Comparison of ENCODE assay signal across 25 cellular contexts in genomic region chr12:88255847-88256246, GRCh38.
DNase-seq lines count a peak whose midpoint lies in the region; ATAC-seq, FAIRE-seq and TF ChIP-seq lines count a peak whose summit lies in the region.
"Had no signal": no experiment of that assay in that cellular context is flagged by ENCODE, and none has a peak within 500 bp of the region (broad histone marks: within the 10 kb centered on the region; RNA-seq: fewer than 3 reads in every experiment).

No MANE protein-coding gene starts in this region.

- no peaks in the 10 kb centered on the region for H4K20me1 ChIP-seq in GM23338 (replicated peaks; ENCODE audit: insufficient read depth)
- H4K20me1 ChIP-seq: BLaER1 treated with 17β-estradiol and CSF1 and Interleukin-3, amounts not matched to agents 10 nM and 100 nM had no signal

- H3K9me3 ChIP-seq in HEK293 (ENCODE audit: control insufficient read depth, insufficient read depth, low read depth, low read length): no peaks in the 10 kb centered on the region
- no peaks in the 10 kb centered on the region for H3K9me3 ChIP-seq in pancreas
- H3K9me3 ChIP-seq: BLaER1 treated with 17β-estradiol and CSF1 and Interleukin-3, amounts not matched to agents 10 nM and 100 nM had no signal

- H3K27ac ChIP-seq in GM23338 (ENCODE audit: low read depth) (no peak overlapping the region), HEK293 (ENCODE audit: extremely low read depth, low read depth, low read length) (no peak overlapping the region), pancreas (no peak overlapping the region)
- H3K27ac ChIP-seq: BLaER1 treated with 17β-estradiol and CSF1 and Interleukin-3, amounts not matched to agents 10 nM and 100 nM; C4-2B had no signal

- H3F3A ChIP-seq in GM23338 (replicated peaks; ENCODE audit: low read depth): no peaks in the 10 kb centered on the region

- intact Hi-C loops in pancreas (cut with DNase I): no loop called here

- no peaks in the 10 kb centered on the region for H3K27me3 ChIP-seq in GM23338 (ENCODE audit: insufficient read depth)
- no peaks in the 10 kb centered on the region for H3K27me3 ChIP-seq in pancreas
- H3K27me3 ChIP-seq: BLaER1 treated with 17β-estradiol and CSF1 and Interleukin-3, amounts not matched to agents 10 nM and 100 nM had no signal

- H3K4me1 Mint-ChIP-seq in GM23338: no peaks in the 10 kb centered on the region
- H3K4me1 Mint-ChIP-seq: B cell had no signal

- no peaks in the 10 kb centered on the region for H3K27me3 Mint-ChIP-seq in GM23338 (ENCODE audit: insufficient read depth, low read depth, poor library complexity)
- H3K27me3 Mint-ChIP-seq: B cell; CD4-positive, alpha-beta T cell had no signal

- no peak overlapping the region for H2AFZ ChIP-seq in GM23338

- H3K4me1 ChIP-seq in GM23338 (ENCODE audit: insufficient read depth): no peaks in the 10 kb centered on the region
- no peaks in the 10 kb centered on the region for H3K4me1 ChIP-seq in HEK293 (ENCODE audit: control insufficient read depth, insufficient read depth, low read length)
- H3K4me1 ChIP-seq in pancreas: no peaks in the 10 kb centered on the region
- H3K4me1 ChIP-seq: BLaER1 treated with 17β-estradiol and CSF1 and Interleukin-3, amounts not matched to agents 10 nM and 100 nM had no signal

- H3K27ac Mint-ChIP-seq in GM23338: no peak overlapping the region
- H3K27ac Mint-ChIP-seq: B cell; CD4-positive, alpha-beta T cell; CD8-positive, alpha-beta T cell had no signal

- H3K4me3 ChIP-seq in GM23338: no peak overlapping the region
- no peak overlapping the region for H3K4me3 ChIP-seq in HEK293 (ENCODE audit: low read depth, low read length)
- H3K4me3 ChIP-seq in pancreas: no peak overlapping the region
- H3K4me3 ChIP-seq: BLaER1 treated with 17β-estradiol and CSF1 and Interleukin-3, amounts not matched to agents 10 nM and 100 nM had no signal

- FAIRE-seq in colon (lab: Jason Lieb, UNC) (peak; percentile 73), pancreas (lab: Jason Lieb, UNC) (peak; percentile 67)
- FAIRE-seq: A204.1, G401.6, GM12891, GM19239 had no signal

- H3K36me3 ChIP-seq in GM23338 (ENCODE audit: insufficient read depth) (no peaks in the 10 kb centered on the region), HEK293 (ENCODE audit: control insufficient read depth in 2 of 2, insufficient read depth in 1 of 2, low read length in 2 of 2) (no peaks in the 10 kb centered on the region), pancreas (no peaks in the 10 kb centered on the region)
- H3K36me3 ChIP-seq: BLaER1 treated with 17β-estradiol and CSF1 and Interleukin-3, amounts not matched to agents 10 nM and 100 nM had no signal

- H3K4me2 ChIP-seq in GM23338: no peak overlapping the region
- H3K4me2 ChIP-seq: BLaER1 treated with 17β-estradiol and CSF1 and Interleukin-3, amounts not matched to agents 10 nM and 100 nM had no signal

- no peaks in the 10 kb centered on the region for H3K79me2 ChIP-seq in GM23338 (replicated peaks; ENCODE audit: insufficient read depth)

- no peak for ATAC-seq in GM23338
- no peak for ATAC-seq in pancreas
- ATAC-seq: CD8-positive, alpha-beta T cell had no signal

- no peaks in the 10 kb centered on the region for H3K9me2 ChIP-seq in GM23338 (ENCODE audit: insufficient read depth)

- H3K36me3 Mint-ChIP-seq in GM23338 (ENCODE audit: low read depth): no peaks in the 10 kb centered on the region
- H3K36me3 Mint-ChIP-seq: CD8-positive, alpha-beta T cell had no signal

- no peaks in the 10 kb centered on the region for H3K9me3 Mint-ChIP-seq in GM23338
- H3K9me3 Mint-ChIP-seq: CD4-positive, alpha-beta T cell; CD8-positive, alpha-beta T cell had no signal

- H3K4me3 Mint-ChIP-seq in GM23338: no peak overlapping the region
- H3K4me3 Mint-ChIP-seq: B cell; CD4-positive, alpha-beta T cell; CD8-positive, alpha-beta T cell had no signal

- POLR2A ChIA-PET in HEK293 (lab: Yijun Ruan, JAX): no interaction called here

- DNase-seq in GM23338 (ENCODE audit: low spot score): no peak
- DNase-seq in pancreas: no peak
- no peak for DNase-seq in OCI-M2 (lab: John Stamatoyannopoulos, UW; ENCODE audit: unreplicated experiment)
- DNase-seq in AG20443 (ENCODE audit: low spot score): no peak
- no peak for DNase-seq in activated CD8-positive, alpha-beta memory T cell treated with anti-CD3 and anti-CD28 coated beads, Interleukin-2, amount 50 U/mL, for 48 hours
- DNase-seq: 8988T; ACHN; AML-193; CD4-positive, alpha-beta T cell; CD8-positive, alpha-beta T cell; DMS 273 treated with DMSO at 0.1 percent for 48 hours; DMS153; DMS53; DMS79; DND-41; GF-D8 had no signal

- CTCF ChIA-PET in HEK293 (lab: Yijun Ruan, JAX): interaction anchor here (0.7 kb wide), 1 partner anchor 658 kb away, joined by 3 read pairs; no protein-coding TSS in a partner anchor

- TF ChIP-seq CTCF in GM23338 (conservative IDR thresholded peaks at IDR 0.05; ENCODE audit: low read depth in 2 of 2) (no peak), HEK293 (tag by site-specific recombination; IDR thresholded peaks at IDR 0.05) (no peak), pancreas (IDR thresholded peaks at IDR 0.05) (no peak)

TF ChIP-seq in GM23338, 12 proteins besides CTCF, POLR2A, EP300 and RAD21 (continues in another document):
- TF ChIP-seq CREB1 (CRISPR knock-in tag; IDR thresholded peaks at IDR 0.05; ENCODE audit: low read depth) (0 out of 2 replicates have a peak, but pooled peaks have one; percentile 33), POLR2AphosphoS5 (IDR thresholded peaks at IDR 0.05; ENCODE audit: low read depth) (no peak), REST (IDR thresholded peaks at IDR 0.05; ENCODE audit: unreplicated experiment) (no peak)

TF ChIP-seq in HEK293, 187 proteins besides CTCF, POLR2A, EP300 and RAD21:
- peak; percentile 81; the same call in 1 of the 2 replicates for TF ChIP-seq ATF2 (tag by site-specific recombination; IDR thresholded peaks at IDR 0.05; ENCODE audit: low read depth)
- TF ChIP-seq ZFHX2 (tag by site-specific recombination; conservative IDR thresholded peaks at IDR 0.05): no peak
- no peak for TF ChIP-seq OVOL3 (tag by site-specific recombination; IDR thresholded peaks at IDR 0.05)
- TF ChIP-seq MZF1 (tag by site-specific recombination; IDR thresholded peaks at IDR 0.05; ENCODE audit: borderline replicate concordance): no peak
- no peak for TF ChIP-seq ZSCAN30 (tag by site-specific recombination; IDR thresholded peaks at IDR 0.05)
- no peak for TF ChIP-seq ZNF112 (tag by site-specific recombination; IDR thresholded peaks at IDR 0.05)
- no peak for TF ChIP-seq KLF7 (tag by site-specific recombination; IDR thresholded peaks at IDR 0.05; ENCODE audit: borderline replicate concordance)
- TF ChIP-seq AEBP2 (tag by site-specific recombination; IDR thresholded peaks at IDR 0.05; ENCODE audit: borderline replicate concordance): no peak
- no peak for TF ChIP-seq ZNF549 (tag by site-specific recombination; IDR thresholded peaks at IDR 0.05)
